ENCODE assay signal across 17 cellular contexts in genomic region chr16:25734473-25735100, GRCh38. TPM values are rescaled to one million over a fixed set of nuclear protein-coding genes. Genes with fewer than 3 reads are reported as not detected.
DNase-seq lines count a peak whose midpoint lies in the region; TF ChIP-seq lines count a peak whose summit lies in the region.
"Had no signal": no experiment of that assay in that cellular context is flagged by ENCODE, and none has a peak within 500 bp of the region (broad histone marks: within the 10 kb centered on the region; RNA-seq: fewer than 3 reads in every experiment).

No MANE protein-coding gene starts in this region.

- H3K27me3 ChIP-seq in A673 (replicated peaks; ENCODE audit: insufficient read depth, low read depth, low read length, poor library complexity) = no peaks in the 10 kb centered on the region
- H3K27me3 ChIP-seq in iPS-15b (ENCODE audit: control insufficient read depth, insufficient read depth, low read length) = no peaks in the 10 kb centered on the region

- H3K4me1 ChIP-seq in A673 (ENCODE audit: insufficient read depth, low read length, poor library complexity, severe bottlenecking) (peaks cover 32% of the 10 kb centered on the region), iPS-15b (ENCODE audit: control insufficient read depth, insufficient read depth, low read length) (no peaks in the 10 kb centered on the region)
- H3K4me1 ChIP-seq: Caco-2 had no signal

- no peak for TF ChIP-seq POLR2A in lower leg skin (IDR thresholded peaks at IDR 0.05)

- CTCF ChIA-PET in A673 (lab: Charles Lee) = no interaction called here

- POLR2A ChIA-PET in A673 (lab: Charles Lee; ENCODE audit: low non-redundant PET) = no interaction called here

- TF ChIP-seq CTCF in A673 (conservative IDR thresholded peaks at IDR 0.05; ENCODE audit: low read depth, low read length) (no peak), lower leg skin (IDR thresholded peaks at IDR 0.05) (no peak)

- intact Hi-C loops in A673 (cut with micrococcal nuclease; ENCODE audit: unreplicated experiment) (no loop called here), lower leg skin (cut with DNase I; ENCODE audit: low total_unique reads) (no loop called here)

- H3K27ac ChIP-seq in A673 (ENCODE audit: low read depth, low read length, poor library complexity, severe bottlenecking) = peak overlapping the region; percentile 39
- H3K27ac ChIP-seq: BLaER1 treated with 17β-estradiol and CSF1 and Interleukin-3, amounts not matched to agents 10 nM and 100 nM; C4-2B had no signal

- H3K36me3 ChIP-seq in A673 (ENCODE audit: insufficient read depth, low read length, poor library complexity, severe bottlenecking) (no peaks in the 10 kb centered on the region), iPS-15b (ENCODE audit: control insufficient read depth, insufficient read depth, low read length) (no peaks in the 10 kb centered on the region)
- H3K36me3 ChIP-seq: BLaER1 treated with 17β-estradiol and CSF1 and Interleukin-3, amounts not matched to agents 10 nM and 100 nM had no signal

- H3K4me3 ChIP-seq in A673 (ENCODE audit: low read depth, low read length, poor library complexity, severe bottlenecking) = no peak overlapping the region
- no peak overlapping the region for H3K4me3 ChIP-seq in iPS-15b (ENCODE audit: low read depth, low read length)
- no peak overlapping the region for H3K4me3 ChIP-seq in lower leg skin (ENCODE audit: low read depth, poor library complexity, severe bottlenecking)
- H3K4me3 ChIP-seq: BLaER1 treated with 17β-estradiol and CSF1 and Interleukin-3, amounts not matched to agents 10 nM and 100 nM had no signal

- 34 to 54% methylated on average over 2 of the region's 2 CpGs for WGBS in lower leg skin, 2 donors

- DNase-seq in A673 (ENCODE audit: low spot score) = peak; percentile 37
- peak; percentile 6 for DNase-seq in SW480 (ENCODE audit: low spot score)
- DNase-seq in lower leg skin (ENCODE audit: low spot score in 2 of 2) = no peak
- no peak for DNase-seq in activated CD4-positive, CD25-positive, alpha-beta regulatory T cell (lab: John Stamatoyannopoulos, UW)
- DNase-seq in amygdala (lab: John Stamatoyannopoulos, UW) = no peak
- DNase-seq: 8988T; AML-193; Caco-2; Calu3; CD4-positive, alpha-beta T cell; CD8-positive, alpha-beta T cell; DMS79 treated with DMSO at 0.1 percent for 48 hours; GF-D8 had no signal

- H3K9ac ChIP-seq in iPS-15b (ENCODE audit: low read depth, low read length) = peak overlapping the region; percentile 8
- H3K9ac ChIP-seq: BLaER1 treated with 17β-estradiol and CSF1 and Interleukin-3, amounts not matched to agents 10 nM and 100 nM had no signal

- no peaks in the 10 kb centered on the region for H3K9me3 ChIP-seq in A673 (ENCODE audit: low read depth, low read length, poor library complexity, severe bottlenecking)
- no peaks in the 10 kb centered on the region for H3K9me3 ChIP-seq in iPS-15b (ENCODE audit: control insufficient read depth, insufficient read depth, low read length)
- H3K9me3 ChIP-seq: Caco-2 had no signal

- BruUV-seq in A673 (replicated peaks; lab: Mats Ljungman, UMichigan) = no TSS peak

RNA-seq across cellular contexts. Expression of gene HS3ST4, which starts 42.8 kb away (rescaled TPM):
- 33.5 and 34.0 TPM in 2 replicates for total RNA-seq in A673 (2021)
- total RNA-seq in lower leg skin = 1 to 10 TPM in 1 of 4 donors, under 1 TPM in 2, not detected in 1; 0.17 to 2.4 (median 0.84) TPM
- total RNA-seq: B cell; Calu3; CD4-positive, alpha-beta T cell; CD8-positive, alpha-beta T cell had no signal

Comparison
In these comparisons a context has a peak if more than half of its experiments do, and no peak if none do; other contexts are left out.
1. DNase-seq: peak in A673 (single experiment) and SW480 (single experiment); none in lower leg skin (0 of 2), activated CD4-positive, CD25-positive, alpha-beta regulatory T cell (0 of 4) and amygdala (0 of 56).
2. RNA of gene HS3ST4, which starts 42.8 kb away (total RNA-seq): 33.5 to 34.0 TPM in A673; 0.17 to 2.4 TPM in lower leg skin; every median in the first group is over 10 times any median in the second.